ENCODE assay signal across 8 cellular contexts in the genomic region with DNA sequence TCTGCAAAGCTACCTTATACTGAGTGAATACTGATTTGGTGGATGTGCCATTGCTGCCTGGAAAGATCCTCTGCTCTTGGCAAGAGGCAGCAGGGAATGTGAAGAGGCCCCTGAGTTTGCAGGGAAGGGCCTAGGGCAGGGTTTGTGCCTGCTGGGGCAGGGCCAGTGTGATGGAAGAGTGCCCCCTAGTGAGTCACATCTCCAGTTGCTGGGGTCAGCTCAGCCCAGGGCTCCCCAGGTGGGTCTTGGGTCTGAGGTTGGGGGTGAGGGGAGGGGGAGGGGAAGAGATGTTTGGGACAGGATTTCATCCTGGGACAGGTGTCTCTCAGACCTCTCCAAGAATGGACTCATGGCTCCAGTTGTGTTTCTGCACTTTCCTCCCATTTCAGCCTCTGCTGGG. TPM values are rescaled to one million over a fixed set of nuclear protein-coding genes. Genes with fewer than 3 reads are reported as not detected.
DNase-seq lines count a peak whose midpoint lies in the region; ATAC-seq, FAIRE-seq and TF ChIP-seq lines count a peak whose summit lies in the region.

No MANE protein-coding gene starts in this region.

- H3K9ac ChIP-seq in GM12878 (ENCODE audit: control insufficient read depth, insufficient read depth, low read length): no peak overlapping the region
- H3K9ac ChIP-seq in liver (ENCODE audit: low read depth in 1 of 2, low read length in 2 of 2): no peak overlapping the region

- intact Hi-C loops in GM12878 (cut with micrococcal nuclease; ENCODE audit: unreplicated experiment): loop anchor here (10.0 kb wide), 1 partner anchor 164 kb away; no protein-coding TSS in a partner anchor

- CTCF ChIA-PET in BJ (lab: Yijun Ruan, JAX): interaction anchor here (0.7 to 1.5 kb wide), 2 partner anchors 14 to 26 kb away, joined by 3 to 4 read pairs; no protein-coding TSS in a partner anchor
- CTCF ChIA-PET in GM12878 (lab: Yijun Ruan, JAX): interaction anchor here (0.5 kb wide), 1 partner anchor 175 kb away, joined by 3 read pairs; no protein-coding TSS in a partner anchor

- in situ Hi-C loops in GM12878 (cut with MboI): no loop called here

- RAD21 ChIA-PET in GM12878 (lab: Charles Lee; ENCODE audit: unreplicated experiment): no interaction called here

- FAIRE-seq in GM12878 (lab: Jason Lieb, UNC): no peak

- POLR2A ChIA-PET in BJ (lab: Charles Lee): no interaction called here
- POLR2A ChIA-PET in GM12878 (lab: Charles Lee): no interaction called here

- no peaks in the 10 kb centered on the region for H3K27me3 ChIP-seq in BJ (ENCODE audit: control insufficient read depth, insufficient read depth, low read length)
- peaks cover 7 to 15% of the 10 kb centered on the region in 2 experiments; a peak in 3 of 4 replicates for H3K27me3 ChIP-seq in GM12878 (replicated peaks in 1 of 2; ENCODE audit: control insufficient read depth in 2 of 2, insufficient read depth in 2 of 2, low read length in 1 of 2)
- H3K27me3 ChIP-seq in liver (ENCODE audit: control insufficient read depth in 4 of 4, insufficient read depth in 4 of 4, low read length in 3 of 4): no peaks in the 10 kb centered on the region

- SMC1A ChIA-PET in GM12878 (lab: Charles Lee; ENCODE audit: uncharacterized antibody, unreplicated experiment): no interaction called here

- TF ChIP-seq RAD21 in GM12878 (IDR thresholded peaks at IDR 0.05; ENCODE audit: insufficient read depth, low read depth, low read length): 0 out of 2 replicates have a peak, but pooled peaks have one; percentile 18
- TF ChIP-seq RAD21 in liver (IDR thresholded peaks at IDR 0.05): peak; percentile 85 to 87

- no peaks in the 10 kb centered on the region for H4K20me1 ChIP-seq in GM12878 (ENCODE audit: control insufficient read depth, insufficient read depth)

- peak; percentile 36 for TF ChIP-seq CTCF in BJ (IDR thresholded peaks at IDR 0.05; ENCODE audit: insufficient read depth, low read depth, low read length)
- peak; percentile 22 to 39 (median 28); a peak in 4 of 6 replicates for TF ChIP-seq CTCF in GM12878 (IDR thresholded peaks at IDR 0.05 in 2 of 3, conservative IDR thresholded peaks at IDR 0.05 in 1 of 3; ENCODE audit: control insufficient read depth in 2 of 3, extremely low read depth in 1 of 3, insufficient read depth in 1 of 3, low read depth in 3 of 3, low read length in 3 of 3)
- peak; percentile 59 for TF ChIP-seq CTCF in liver (IDR thresholded peaks at IDR 0.05; ENCODE audit: low read depth, low read length, missing input control)

- H3K4me3 ChIP-seq in BJ (ENCODE audit: low read depth, low read length) (no peak overlapping the region), GM12878 (no peak overlapping the region), liver (ENCODE audit: low read depth in 1 of 3, low read length in 3 of 3) (no peak overlapping the region)

- BruUV-seq in GM12878 (replicated peaks; lab: Mats Ljungman, UMichigan): no TSS peak

- no peaks in the 10 kb centered on the region for H3K36me3 ChIP-seq in BJ (ENCODE audit: control insufficient read depth, insufficient read depth, low read length)
- H3K36me3 ChIP-seq in GM12878 (ENCODE audit: control insufficient read depth in 2 of 2, insufficient read depth in 2 of 2, low read length in 1 of 2): no peaks in the 10 kb centered on the region
- H3K36me3 ChIP-seq in liver (ENCODE audit: control insufficient read depth in 4 of 4, insufficient read depth in 3 of 4, low read depth in 1 of 4, low read length in 3 of 4): no peaks in the 10 kb centered on the region

- H3K9me3 ChIP-seq in GM12878 (replicated peaks; ENCODE audit: control insufficient read depth, insufficient read depth, low read length) (peaks cover 2% of the 10 kb centered on the region; the same call in 2 of the 3 replicates), liver (ENCODE audit: control insufficient read depth in 4 of 4, low read length in 3 of 4) (no peaks in the 10 kb centered on the region)

- TF ChIP-seq EP300 in GM12878 (IDR thresholded peaks at IDR 0.05; ENCODE audit: borderline replicate concordance in 1 of 2, control insufficient read depth in 1 of 2, low read depth in 2 of 2, low read length in 2 of 2): no peak

- H3K4me2 ChIP-seq in GM12878 (ENCODE audit: control insufficient read depth, insufficient read depth): no peak overlapping the region

- ATAC-seq in GM12878: peak; percentile 70
- ATAC-seq in HG03354 (IDR thresholded peaks at IDR 0.05; ENCODE audit: poor library complexity, severe bottlenecking, unreplicated experiment): no peak
- no peak for ATAC-seq in GM18502 (IDR thresholded peaks at IDR 0.05; ENCODE audit: poor library complexity, unreplicated experiment)
- no peak for ATAC-seq in GM21737 (IDR thresholded peaks at IDR 0.05; ENCODE audit: unreplicated experiment)

- no peak overlapping the region for H2AFZ ChIP-seq in GM12878 (ENCODE audit: control insufficient read depth, low read depth, low read length)

- H3K4me1 ChIP-seq in GM12878 (ENCODE audit: control insufficient read depth, insufficient read depth, low read length): no peaks in the 10 kb centered on the region; the same call in 1 of the 2 replicates
- peaks cover 0 to 34% (median 30%) of the 10 kb centered on the region in 4 donors for H3K4me1 ChIP-seq in liver (ENCODE audit: control insufficient read depth in 4 of 4, insufficient read depth in 4 of 4, low read length in 3 of 4)

- no peak for TF ChIP-seq POLR2A in GM12878 (IDR thresholded peaks at IDR 0.05; ENCODE audit: low read depth, low read length)

- no peaks in the 10 kb centered on the region for H3K79me2 ChIP-seq in GM12878 (ENCODE audit: control insufficient read depth, insufficient read depth, low read length)

- no peak overlapping the region for H3K27ac ChIP-seq in GM12878 (ENCODE audit: control insufficient read depth, insufficient read depth)
- H3K27ac ChIP-seq in liver (ENCODE audit: low read depth in 1 of 2, low read length in 2 of 2): no peak overlapping the region

- no peak for DNase-seq in BJ (ENCODE audit: low read depth)
- DNase-seq in HuH-7.5 (ENCODE audit: low spot score): peak; percentile 85
- no peak for DNase-seq in GM12878 (ENCODE audit: low read depth, low spot score)
- no peak for DNase-seq in HPDE6-E6E7 (ENCODE audit: extremely low spot score)

TF ChIP-seq in GM12878, 131 proteins besides CTCF, POLR2A, EP300 and RAD21 (continues in another document):
- TF ChIP-seq RUNX3 (IDR thresholded peaks at IDR 0.05; ENCODE audit: low read length): no peak
- TF ChIP-seq, protein P1, sequence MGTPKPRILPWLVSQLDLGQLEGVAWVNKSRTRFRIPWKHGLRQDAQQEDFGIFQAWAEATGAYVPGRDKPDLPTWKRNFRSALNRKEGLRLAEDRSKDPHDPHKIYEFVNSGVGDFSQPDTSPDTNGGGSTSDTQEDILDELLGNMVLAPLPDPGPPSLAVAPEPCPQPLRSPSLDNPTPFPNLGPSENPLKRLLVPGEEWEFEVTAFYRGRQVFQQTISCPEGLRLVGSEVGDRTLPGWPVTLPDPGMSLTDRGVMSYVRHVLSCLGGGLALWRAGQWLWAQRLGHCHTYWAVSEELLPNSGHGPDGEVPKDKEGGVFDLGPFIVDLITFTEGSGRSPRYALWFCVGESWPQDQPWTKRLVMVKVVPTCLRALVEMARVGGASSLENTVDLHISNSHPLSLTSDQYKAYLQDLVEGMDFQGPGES (IDR thresholded peaks at IDR 0.05): no peak

TF ChIP-seq in liver, 16 proteins besides CTCF, POLR2A, EP300 and RAD21 (continues in another document):
- TF ChIP-seq HNF4A (conservative IDR thresholded peaks at IDR 0.05): peak in 1 of 2 donors; percentile 23
- TF ChIP-seq YY1 (IDR thresholded peaks at IDR 0.05): no peak
- no peak for TF ChIP-seq NR2F2 (IDR thresholded peaks at IDR 0.05)
- TF ChIP-seq, protein P2, sequence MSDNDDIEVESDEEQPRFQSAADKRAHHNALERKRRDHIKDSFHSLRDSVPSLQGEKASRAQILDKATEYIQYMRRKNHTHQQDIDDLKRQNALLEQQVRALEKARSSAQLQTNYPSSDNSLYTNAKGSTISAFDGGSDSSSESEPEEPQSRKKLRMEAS (IDR thresholded peaks at IDR 0.05): no peak
- TF ChIP-seq FOXA1 (IDR thresholded peaks at IDR 0.05): no peak
- TF ChIP-seq EGR1 (IDR thresholded peaks at IDR 0.05; ENCODE audit: low read depth in 2 of 2): no peak
- no peak for TF ChIP-seq JUND (IDR thresholded peaks at IDR 0.05)
- TF ChIP-seq, protein P3, sequence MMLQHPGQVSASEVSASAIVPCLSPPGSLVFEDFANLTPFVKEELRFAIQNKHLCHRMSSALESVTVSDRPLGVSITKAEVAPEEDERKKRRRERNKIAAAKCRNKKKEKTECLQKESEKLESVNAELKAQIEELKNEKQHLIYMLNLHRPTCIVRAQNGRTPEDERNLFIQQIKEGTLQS (IDR thresholded peaks at IDR 0.05): no peak

RNA-seq across cellular contexts. Expression of a gene that starts 4.1 kb away (rescaled TPM):
- polyA plus RNA-seq in BJ (2011; rRNA removed) (122 and 199 TPM in 2 replicates), GM12878 (2011; rRNA removed) (not detected in 2 replicates), GM12878 (2014; fragmentation: Illumina TruSeq; extraction: Trizol) (not detected in 2 replicates), GM12878 (2014; fragmentation: Nextera tagmentation; extraction: Ambion mirVana) (not detected), GM12878 (2014; rRNA removed) (not detected in 2 replicates), GM12878 (2016; fragmentation: Nextera tagmentation; extraction: Ambion mirVana) (under 1 TPM in 1 of 2 experiments, not detected in 1; 0.20 TPM), liver (10 to 100 TPM in 1 of 2 donors, 1 to 10 TPM in 1; 4.2 to 13.8 TPM)
- polyA minus RNA-seq in BJ (2011; rRNA and poly(A)+ RNA removed): 180 and 200 TPM in 2 replicates
- not detected in 2 replicates for total RNA-seq in GM12878 (2013; cell fraction: nucleolus; rRNA removed)
- total RNA-seq in GM12878 (2014; rRNA removed) (not detected in 2 replicates), GM12878 (2014; rRNA removed; fragmentation: Illumina TruSeq; extraction: Trizol) (not detected in 2 replicates), GM12878 (2021) (0.32 and 0.33 TPM in 2 replicates), liver (10 to 100 TPM in 1 of 2 donors, 1 to 10 TPM in 1; 5.0 to 16.7 TPM)
- polyA plus RNA-seq in GM12878 (2011; ENCODE audit: low read depth): not detected
- not detected in 2 replicates for polyA plus RNA-seq in GM12878 (2011; cell fraction: cytosol; rRNA removed)
- polyA plus RNA-seq in GM12878 (2011; cell fraction: nucleus; rRNA removed): not detected in 2 replicates
- polyA plus RNA-seq in GM12878 (2012): 0.14 TPM in 1 of 2 replicates, not detected in the other
- polyA minus RNA-seq in GM12878 (2011; rRNA and poly(A)+ RNA removed): not detected in 2 replicates
- 0.62 TPM in 1 of 2 replicates, not detected in the other for polyA minus RNA-seq in GM12878 (2011; cell fraction: cytosol; rRNA and poly(A)+ RNA removed)
- not detected in 2 replicates for polyA minus RNA-seq in GM12878 (2011; cell fraction: nucleus; rRNA and poly(A)+ RNA removed)
